ENCODE assay signal across 9 cellular contexts in the genomic region with DNA sequence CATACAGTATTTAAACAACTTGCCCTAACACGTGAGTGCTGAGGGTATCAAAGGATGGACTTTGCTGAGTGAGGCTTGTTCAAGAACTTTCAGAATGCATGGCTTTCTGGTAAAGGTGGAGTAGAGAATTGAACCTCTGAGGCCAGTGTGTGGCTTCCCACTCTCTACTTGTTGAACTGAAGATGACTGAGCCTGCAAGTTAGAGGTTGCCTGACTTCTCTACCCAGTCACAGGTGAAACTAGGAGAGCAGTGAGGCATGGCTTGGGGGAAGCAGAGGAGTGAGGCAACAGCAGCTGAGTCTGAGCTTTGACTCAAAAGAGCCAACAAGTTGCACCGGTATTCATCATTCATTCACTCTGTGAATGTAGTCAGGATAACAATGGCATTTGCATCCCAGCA.
DNase-seq lines count a peak whose midpoint lies in the region; ATAC-seq and TF ChIP-seq lines count a peak whose summit lies in the region.
"Had no signal": no experiment of that assay in that cellular context is flagged by ENCODE, and none has a peak within 500 bp of the region (broad histone marks: within the 10 kb centered on the region; RNA-seq: fewer than 3 reads in every experiment).

No MANE protein-coding gene starts in this region.

- DNase-seq in activated T-cell treated with anti-CD3 and anti-CD28 coated beads, Interleukin-2, amount 50 U/mL, for 72 hours, result peak; percentile 54 to 64
- no peak for DNase-seq in activated T-cell treated with anti-CD3 and anti-CD28 coated beads, Interleukin-2, amount 50 U/mL, for 1 hour
- DNase-seq in mucosa of descending colon (no peak), erythroblast (lab: John Stamatoyannopoulos, UW) (no peak), DMS53 (lab: John Stamatoyannopoulos, UW) (no peak)
- DNase-seq in activated effector memory CD4-positive, alpha-beta T cell treated with anti-CD3 and anti-CD28 coated beads, Interleukin-2, amount 50 U/mL, for 16 hours, result no peak

- H3K4me3 Mint-ChIP-seq in activated T-cell treated with anti-CD3 and anti-CD28 coated beads, Interleukin-2, amount 50 U/mL, for 72 hours, result no peak overlapping the region

- ATAC-seq in activated T-cell treated with anti-CD3 and anti-CD28 coated beads, Interleukin-2, amount 50 U/mL, for 72 hours (replicated peaks in 1 of 2), result peak; percentile 99 to 100
- ATAC-seq in GM21529 (IDR thresholded peaks at IDR 0.05; ENCODE audit: unreplicated experiment) (peak; percentile 100), HG03354 (IDR thresholded peaks at IDR 0.05; ENCODE audit: poor library complexity, severe bottlenecking, unreplicated experiment) (peak; percentile 100), mucosa of descending colon (peak; percentile 34)

- no peak overlapping the region for H3K27ac Mint-ChIP-seq in activated T-cell treated with anti-CD3 and anti-CD28 coated beads, Interleukin-2, amount 50 U/mL, for 72 hours

- peaks cover 2 to 3% of the 10 kb centered on the region in 2 donors for H3K9me3 Mint-ChIP-seq in activated T-cell treated with anti-CD3 and anti-CD28 coated beads, Interleukin-2, amount 50 U/mL, for 72 hours

- no peaks in the 10 kb centered on the region for H3K36me3 ChIP-seq in mucosa of descending colon (ENCODE audit: low read depth)
- H3K36me3 ChIP-seq: esophagus muscularis mucosa had no signal

- no peak for TF ChIP-seq CTCF in mucosa of descending colon (IDR thresholded peaks at IDR 0.05)

- H3K9me3 ChIP-seq in mucosa of descending colon, result no peaks in the 10 kb centered on the region

- no peak overlapping the region for H3K4me3 ChIP-seq in mucosa of descending colon
- H3K4me3 ChIP-seq: esophagus muscularis mucosa had no signal

- peaks cover 1 to 3% of the 10 kb centered on the region in 2 donors for H3K36me3 Mint-ChIP-seq in activated T-cell treated with anti-CD3 and anti-CD28 coated beads, Interleukin-2, amount 50 U/mL, for 72 hours (ENCODE audit: insufficient read depth in 2 of 2)

- H3K27me3 Mint-ChIP-seq in activated T-cell treated with anti-CD3 and anti-CD28 coated beads, Interleukin-2, amount 50 U/mL, for 72 hours (ENCODE audit: low read depth), result no peaks in the 10 kb centered on the region

- intact Hi-C loops in mucosa of descending colon (cut with DNase I, micrococcal nuclease), result no loop called here

- no peak for TF ChIP-seq POLR2A in erythroblast (IDR thresholded peaks at IDR 0.05; ENCODE audit: low read length)

- H3K4me1 ChIP-seq in mucosa of descending colon (ENCODE audit: low read depth), result no peaks in the 10 kb centered on the region
- H3K4me1 ChIP-seq: esophagus muscularis mucosa had no signal

- peaks cover 6% of the 10 kb centered on the region for H3K4me1 Mint-ChIP-seq in activated T-cell treated with anti-CD3 and anti-CD28 coated beads, Interleukin-2, amount 50 U/mL, for 72 hours (ENCODE audit: low read depth)

Comparison
In these comparisons a context has a peak if more than half of its experiments do, and no peak if none do; other contexts are left out.
1. DNase-seq: peak in activated T-cell treated with anti-CD3 and anti-CD28 coated beads, Interleukin-2, amount 50 U/mL, for 72 hours (2 of 2); none in activated T-cell treated with anti-CD3 and anti-CD28 coated beads, Interleukin-2, amount 50 U/mL, for 1 hour (single experiment), mucosa of descending colon (0 of 3), erythroblast (0 of 2), DMS53 (single experiment) and activated effector memory CD4-positive, alpha-beta T cell treated with anti-CD3 and anti-CD28 coated beads, Interleukin-2, amount 50 U/mL, for 16 hours (single experiment).
2. ATAC-seq: peak in every context shown above with its lines; median percentile 100 in GM21529; 100 in HG03354; 100 in activated T-cell treated with anti-CD3 and anti-CD28 coated beads, Interleukin-2, amount 50 U/mL, for 72 hours; 34 in mucosa of descending colon.